Comparison of ENCODE assay signal across 9 cellular contexts in genomic region chr17:75632863-75633483, GRCh38. TPM values are rescaled to one million over a fixed set of nuclear protein-coding genes. Genes with fewer than 3 reads are reported as not detected.
A peak's percentile ranks its signal among the peaks of the same experiment; 100 is the strongest.
DNase-seq lines count a peak whose midpoint lies in the region; ATAC-seq and TF ChIP-seq lines count a peak whose summit lies in the region.
"Had no signal": no experiment of that assay in that cellular context is flagged by ENCODE, and none has a peak within 500 bp of the region (broad histone marks: within the 10 kb centered on the region; RNA-seq: fewer than 3 reads in every experiment).

SMIM5 (plus strand) TSS chr17:75633434; CDS start chr17:75640202, 6,768 bp downstream.

- peak; percentile 84 for ATAC-seq in lung (ENCODE audit: insufficient read depth, low FRiP score)
- no peak for ATAC-seq in GM18867 (IDR thresholded peaks at IDR 0.05; ENCODE audit: unreplicated experiment)

- H3K27me3 ChIP-seq in H7 (ENCODE audit: control insufficient read depth, insufficient read depth, low read length) (no peaks in the 10 kb centered on the region), ectodermal cell (ENCODE audit: control insufficient read depth, insufficient read depth, low read length, poor library complexity, severe bottlenecking) (no peaks in the 10 kb centered on the region), lung (ENCODE audit: control insufficient read depth, insufficient read depth) (no peaks in the 10 kb centered on the region)

- H3K27ac ChIP-seq in ectodermal cell (ENCODE audit: insufficient read depth, low read depth, low read length, poor library complexity, severe bottlenecking), result peak within 1 kb of the TSS; percentile 79
- H3K27ac ChIP-seq in lung (ENCODE audit: low read depth in 1 of 2, low read length in 1 of 2), result peak within 1 kb of the TSS; percentile 82 to 87

- WGBS in ectodermal cell, 2 experiments, result 21 to 24% methylated on average over 19 of the region's 19 CpGs
- WGBS in lung, 2 donors, result 17 to 22% methylated on average over 18 to 19 of the region's 19 CpGs

- H3K9me3 Mint-ChIP-seq in CD14-positive monocyte, result peaks cover 0 to 2% (median 0%) of the 10 kb centered on the region in 7 donors
- H3K9me3 Mint-ChIP-seq: T-helper 1 cell treated with Interleukin-12 subunit alpha and Interleukin-12 subunit beta and Interleukin-4 antibody, amounts not matched to agents 30 μg/mL and 1 μg/mL, for 36 hours had no signal

- DNase-seq in CD14-positive monocyte (ENCODE audit: low spot score) (peak; percentile 86), H7 (peak; percentile 98), NCI-H748 treated with DMSO at 0.1 percent for 48 hours (lab: John Stamatoyannopoulos, UW) (peak; percentile 13), lung (ENCODE audit: low spot score) (peak; percentile 90)
- peak; percentile 55 to 77 for DNase-seq in activated CD8-positive, alpha-beta memory T cell treated with anti-CD3 and anti-CD28 coated beads for 1 hour (ENCODE audit: extremely low read depth in 1 of 2, low read depth in 1 of 2)
- DNase-seq in stimulated activated CD4-positive, alpha-beta T cell treated with anti-CD3 and anti-CD28 coated beads, Interleukin-4, amount 100 ng/mL, for 24 hours, result peak; percentile 84

- peaks cover 11 to 17% of the 10 kb centered on the region in 2 donors for H3K36me3 Mint-ChIP-seq in CD14-positive monocyte

- intact Hi-C loops in CD14-positive monocyte (cut with micrococcal nuclease), result loop anchor here (1.0 to 5.0 kb wide), 3 partner anchors 39 to 118 kb away; no protein-coding TSS in a partner anchor

- H3K4me1 Mint-ChIP-seq in CD14-positive monocyte, result peaks cover 11% of the 10 kb centered on the region

- peaks cover 2 to 8% (median 4%) of the 10 kb centered on the region in 3 donors for H3K27me3 Mint-ChIP-seq in CD14-positive monocyte (ENCODE audit: low read depth in 3 of 3)

- H3K4me1 ChIP-seq in ectodermal cell (ENCODE audit: control insufficient read depth, insufficient read depth, low read length) (peaks cover 38% of the 10 kb centered on the region), lung (ENCODE audit: control insufficient read depth in 2 of 2, insufficient read depth in 2 of 2, low read length in 2 of 2) (peaks cover 6 to 14% of the 10 kb centered on the region in 2 donors)

- H3K4me3 Mint-ChIP-seq in CD14-positive monocyte, result no peak within 1 kb of the TSS
- H3K4me3 Mint-ChIP-seq: T-helper 1 cell treated with Interleukin-12 subunit alpha and Interleukin-12 subunit beta and Interleukin-4 antibody, amounts not matched to agents 30 μg/mL and 1 μg/mL, for 36 hours had no signal

- H3K4me3 ChIP-seq in H7 (ENCODE audit: insufficient read depth, low read depth, low read length), result no peak within 1 kb of the TSS
- H3K4me3 ChIP-seq in ectodermal cell (ENCODE audit: insufficient read depth, low read depth, low read length), result peak within 1 kb of the TSS; percentile 16
- no peak within 1 kb of the TSS for H3K4me3 ChIP-seq in lung

- TF ChIP-seq CTCF in CD14-positive monocyte (IDR thresholded peaks at IDR 0.05) (peak; percentile 87), lung (IDR thresholded peaks at IDR 0.05; ENCODE audit: control extremely low read depth, extremely low read depth) (peak; percentile 91)

- H3K9me3 ChIP-seq in ectodermal cell (ENCODE audit: control insufficient read depth, low read length) (no peaks in the 10 kb centered on the region), lung (ENCODE audit: control insufficient read depth in 2 of 2, insufficient read depth in 1 of 2, low read length in 1 of 2) (no peaks in the 10 kb centered on the region)

- H3K27ac Mint-ChIP-seq in CD14-positive monocyte, result peak within 1 kb of the TSS in 1 of 7 donors; percentile 76
- H3K27ac Mint-ChIP-seq: T-helper 1 cell treated with Interleukin-12 subunit alpha and Interleukin-12 subunit beta and Interleukin-4 antibody, amounts not matched to agents 30 μg/mL and 1 μg/mL, for 36 hours had no signal

- H3K36me3 ChIP-seq in H7 (replicated peaks; ENCODE audit: control insufficient read depth, insufficient read depth, low read length) (peaks cover 2% of the 10 kb centered on the region), ectodermal cell (ENCODE audit: control insufficient read depth, insufficient read depth, low read length) (no peaks in the 10 kb centered on the region), lung (ENCODE audit: control insufficient read depth in 2 of 2, insufficient read depth in 2 of 2, low read length in 2 of 2) (peaks cover 0 to 13% of the 10 kb centered on the region in 2 donors)

RNA-seq across cellular contexts. Expression of gene SMIM5, which starts in this region (rescaled TPM):
- polyA plus RNA-seq in CD14-positive monocyte (under 1 TPM; 0.15 to 0.43 TPM), lung (1 to 10 TPM; 2.2 to 2.3 TPM)
- total RNA-seq in H7 (2014; rRNA removed; shearing (Covaris generic)), result 0.11 TPM in 1 of 2 replicates, not detected in the other
- not detected for polyA plus RNA-seq in ectodermal cell (2013, experiment 1 of 4)
- polyA plus RNA-seq in ectodermal cell (2013, experiment 2 of 4), result not detected
- polyA plus RNA-seq in ectodermal cell (2013, experiment 3 of 4), result not detected
- not detected for polyA plus RNA-seq in ectodermal cell (2013, experiment 4 of 4)
- 1 to 10 TPM; 5.5 to 7.5 TPM for total RNA-seq in lung

Comparison
In these comparisons a context has a peak if more than half of its experiments do, and no peak if none do; other contexts are left out.
1. Peak in DNase-seq in CD14-positive monocyte; RNA of the gene not detected or under 1 TPM.
2. Peak in DNase-seq in H7; RNA of the gene not detected or under 1 TPM.
3. DNase-seq: peak in every context shown above with its lines; median percentile 98 in H7; 90 in lung; 86 in CD14-positive monocyte; 84 in stimulated activated CD4-positive, alpha-beta T cell treated with anti-CD3 and anti-CD28 coated beads, Interleukin-4, amount 100 ng/mL, for 24 hours; 66 in activated CD8-positive, alpha-beta memory T cell treated with anti-CD3 and anti-CD28 coated beads for 1 hour; 13 in NCI-H748 treated with DMSO at 0.1 percent for 48 hours.